Comparison of ENCODE assay signal across 16 cellular contexts in the genomic region with DNA sequence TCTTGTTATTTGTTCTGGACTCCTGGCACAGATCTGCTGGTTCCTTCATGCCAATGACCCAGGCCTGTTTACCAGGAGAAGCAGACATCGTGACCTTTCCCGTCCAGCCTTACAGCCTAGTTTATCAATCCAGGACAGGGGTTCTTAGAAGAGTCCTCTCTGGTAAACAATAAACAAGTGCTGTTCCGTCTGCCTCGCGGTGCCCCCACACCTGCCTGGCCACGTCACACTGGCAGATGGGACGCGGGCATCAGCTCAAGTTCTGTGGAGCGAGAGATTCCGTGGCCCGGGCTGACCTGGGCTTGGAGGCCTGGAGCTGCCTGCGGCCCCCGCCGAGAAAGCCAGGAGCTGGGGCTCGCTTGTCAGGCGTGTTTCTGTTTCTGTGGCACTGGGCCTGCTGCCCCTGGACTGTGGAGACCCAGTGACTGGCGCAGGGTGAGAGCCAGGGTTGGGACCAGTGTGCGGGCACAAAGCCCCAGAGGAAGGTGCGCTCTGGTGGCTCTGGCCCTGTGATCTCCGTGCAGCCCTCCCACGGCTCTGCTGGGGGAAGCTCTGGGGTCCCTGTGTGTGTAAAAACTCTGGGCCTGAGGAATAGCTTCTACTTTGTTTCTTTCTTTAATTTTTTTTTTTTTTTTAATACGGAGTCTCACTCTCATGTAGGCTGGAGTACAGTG. TPM values are rescaled to one million over a fixed set of nuclear protein-coding genes. Genes with fewer than 3 reads are reported as not detected.
DNase-seq lines count a peak whose midpoint lies in the region; ATAC-seq and TF ChIP-seq lines count a peak whose summit lies in the region.
"Had no signal": no experiment of that assay in that cellular context is flagged by ENCODE, and none has a peak within 500 bp of the region (broad histone marks: within the 10 kb centered on the region; RNA-seq: fewer than 3 reads in every experiment).

No MANE protein-coding gene starts in this region.

- ATAC-seq in HG03378 (IDR thresholded peaks at IDR 0.05; ENCODE audit: unreplicated experiment): no peak
- ATAC-seq in HG02840 (IDR thresholded peaks at IDR 0.05; ENCODE audit: low FRiP score, unreplicated experiment): no peak
- no peak for ATAC-seq in HG03520 (IDR thresholded peaks at IDR 0.05; ENCODE audit: unreplicated experiment)
- ATAC-seq in GM18907 (IDR thresholded peaks at IDR 0.05; ENCODE audit: unreplicated experiment): no peak
- ATAC-seq: sciatic nerve had no signal

- no peaks in the 10 kb centered on the region for H3F3A ChIP-seq in Loucy (ENCODE audit: low read depth)

- peaks cover 4% of the 10 kb centered on the region; the same call in 1 of the 2 replicates for H3K36me3 ChIP-seq in Loucy (ENCODE audit: insufficient read depth, low read length)
- H3K36me3 ChIP-seq: tibial nerve had no signal

- H3K9me3 ChIP-seq in Loucy (ENCODE audit: insufficient read depth, low read depth, low read length): no peaks in the 10 kb centered on the region
- H3K9me3 ChIP-seq: SK-N-SH, tibial nerve had no signal

- H3K4me3 ChIP-seq in Loucy (ENCODE audit: low read length, poor library complexity, severe bottlenecking): no peak overlapping the region
- H3K4me3 ChIP-seq: PC-9, tibial nerve had no signal

- TF ChIP-seq POLR2A in erythroblast (IDR thresholded peaks at IDR 0.05; ENCODE audit: low read length): peak; percentile 20

- no peaks in the 10 kb centered on the region for H3K27me3 ChIP-seq in Loucy (ENCODE audit: insufficient read depth, low read length, poor library complexity, severe bottlenecking)
- H3K27me3 ChIP-seq: tibial nerve had no signal

- H3K4me1 ChIP-seq in Loucy (ENCODE audit: insufficient read depth, low read length, poor library complexity, severe bottlenecking): peaks cover 35% of the 10 kb centered on the region

- TF ChIP-seq CTCF in Loucy (conservative IDR thresholded peaks at IDR 0.05; ENCODE audit: low read length): no peak

- peak overlapping the region; percentile 68 for H3K4me2 ChIP-seq in Loucy (ENCODE audit: low read depth, low read length, poor library complexity, severe bottlenecking)
- H3K4me2 ChIP-seq: PC-9, SK-N-SH had no signal

- H2AFZ ChIP-seq in Loucy (ENCODE audit: low read length): no peak overlapping the region
- H2AFZ ChIP-seq: PC-9 had no signal

- H3K79me2 ChIP-seq in Loucy (ENCODE audit: insufficient read depth, low read length): peaks cover 89% of the 10 kb centered on the region

- peak overlapping the region; percentile 68 for H3K9ac ChIP-seq in Loucy (ENCODE audit: low read depth, low read length, poor library complexity, severe bottlenecking)
- H3K9ac ChIP-seq: SK-N-SH had no signal

- peak in 8 of 14 donors; percentile 28 to 65 (median 32) for DNase-seq in C1 segment of cervical spinal cord (lab: John Stamatoyannopoulos, UW)
- DNase-seq in erythroblast (lab: John Stamatoyannopoulos, UW): no peak
- DNase-seq in occipital lobe (lab: John Stamatoyannopoulos, UW): peak; percentile 12
- DNase-seq: activated CD4-positive, alpha-beta memory T cell treated with anti-CD3 and anti-CD28 coated beads, Interleukin-2, amount 10 ng/mL, durations not matched to agents 7 days and 5 days; HCEC 1CT; immature natural killer cell; NCI-H748 treated with DMSO at 0.1 percent for 48 hours; PC-9 had no signal

- no peaks in the 10 kb centered on the region for H3K9me2 ChIP-seq in Loucy (replicated peaks; ENCODE audit: low read depth, low read length)
- H3K9me2 ChIP-seq: SK-N-SH had no signal

- H4K20me1 ChIP-seq in Loucy (ENCODE audit: insufficient read depth, low read length, poor library complexity, severe bottlenecking): no peaks in the 10 kb centered on the region

RNA-seq across cellular contexts. Expression of a gene that starts 28.4 kb away (rescaled TPM):
- 21.4 TPM for total RNA-seq in occipital lobe

Comparison
In these comparisons a context has a peak if more than half of its experiments do, and no peak if none do; other contexts are left out.
1. DNase-seq: peak in C1 segment of cervical spinal cord (8 of 14) and occipital lobe (single experiment); none in erythroblast (0 of 2).